In the genomic region with DNA sequence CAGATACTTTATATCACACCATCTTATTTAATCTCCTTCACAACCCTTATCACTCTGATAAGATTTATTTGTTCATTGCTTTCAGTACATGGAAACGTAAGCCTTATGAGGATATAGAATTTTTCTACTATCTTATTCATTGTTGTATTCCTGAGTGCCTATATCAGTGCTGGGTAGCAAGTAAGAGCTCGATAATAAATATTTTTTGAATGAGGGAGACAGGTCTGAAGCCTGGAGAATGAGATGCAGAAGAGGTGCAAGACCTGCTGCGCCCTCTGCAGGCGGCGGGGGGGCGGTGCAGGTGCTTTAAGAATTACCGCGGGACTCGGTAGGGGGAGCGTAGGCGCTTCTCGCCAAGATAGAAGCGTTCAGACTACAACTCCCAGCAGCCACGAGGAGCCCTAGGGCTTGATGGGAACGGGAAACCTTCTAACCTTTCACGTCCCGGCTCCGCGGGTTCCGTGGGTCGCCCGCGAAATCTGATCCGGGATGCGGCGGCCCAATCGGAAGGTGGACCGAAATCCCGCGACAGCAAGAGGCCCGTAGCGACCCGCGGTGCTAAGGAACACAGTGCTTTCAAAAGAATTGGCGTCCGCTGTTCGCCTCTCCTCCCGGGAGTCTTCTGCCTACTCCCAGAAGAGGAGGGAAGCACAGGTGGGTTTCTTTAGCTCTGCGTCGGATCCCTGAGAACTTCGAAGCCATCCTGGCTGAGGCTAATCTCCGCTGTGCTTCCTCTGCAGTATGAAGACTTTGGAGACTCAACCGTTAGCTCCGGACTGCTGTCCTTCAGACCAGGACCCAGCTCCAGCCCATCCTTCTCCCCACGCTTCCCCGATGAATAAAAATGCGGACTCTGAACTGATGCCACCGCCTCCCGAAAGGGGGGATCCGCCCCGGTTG, we compare ENCODE assay signal across 8 cellular contexts. TPM values are rescaled to one million over a fixed set of nuclear protein-coding genes. Genes with fewer than 3 reads are reported as not detected.
DNase-seq lines count a peak whose midpoint lies in the region; ATAC-seq and TF ChIP-seq lines count a peak whose summit lies in the region.

TSS of gene WRAP53 (plus strand) at position 570 of the 900 bp plus-strand sequence. CDS start at position 742, 172 bp downstream.

- TF ChIP-seq CTCF in epithelial cell of esophagus (IDR thresholded peaks at IDR 0.05; ENCODE audit: insufficient read depth, low read depth, low read length, missing control alignments) (peak; percentile 96), mucosa of descending colon (IDR thresholded peaks at IDR 0.05) (peak; percentile 99)

- no peak for TF ChIP-seq EP300 in Ishikawa (IDR thresholded peaks at IDR 0.05; ENCODE audit: borderline replicate concordance)

- H3K4me3 ChIP-seq in epithelial cell of esophagus (ENCODE audit: low read length) (peak within 1 kb of the TSS; percentile 96), mucosa of descending colon (peak within 1 kb of the TSS; percentile 72)

- DNase-seq in DMS53 (lab: John Stamatoyannopoulos, UW) (peak; percentile 99), OCI-M2 (lab: John Stamatoyannopoulos, UW; ENCODE audit: unreplicated experiment) (peak; percentile 84), activated T-cell treated with anti-CD3 and anti-CD28 coated beads for 4 hours (peak; percentile 97), epithelial cell of esophagus (ENCODE audit: low read depth) (peak; percentile 99), mucosa of descending colon (peak; percentile 96 to 99 (median 98))
- peak; percentile 89 for DNase-seq in stimulated activated CD8-positive, alpha-beta memory T cell treated with anti-CD3 and anti-CD28 coated beads, Interleukin-4, amount 100 ng/mL, for 24 hours (ENCODE audit: low read depth)

- intact Hi-C loops in mucosa of descending colon (cut with DNase I, micrococcal nuclease) = loop anchor here in 1 of 2 donors (10.0 kb wide), 1 partner anchor 53 kb away; the partner anchor contains the start of gene SHBG

- no peaks in the 10 kb centered on the region for H3K36me3 ChIP-seq in mucosa of descending colon (ENCODE audit: low read depth)

- peak; percentile 77 for TF ChIP-seq RAD21 in Ishikawa (IDR thresholded peaks at IDR 0.05; ENCODE audit: low read depth)

- H3K9me3 ChIP-seq in mucosa of descending colon = no peaks in the 10 kb centered on the region

- peaks cover 23% of the 10 kb centered on the region for H3K4me1 ChIP-seq in mucosa of descending colon (ENCODE audit: low read depth)

- ATAC-seq in GM21529 (IDR thresholded peaks at IDR 0.05; ENCODE audit: unreplicated experiment) (peak; percentile 71), mucosa of descending colon (peak; percentile 88)

TF ChIP-seq in Ishikawa, 13 proteins besides CTCF, POLR2A, EP300 and RAD21:
- TF ChIP-seq TCF12 (IDR thresholded peaks at IDR 0.05; ENCODE audit: low read depth) (peak; percentile 70; the same call in 1 of the 2 replicates), REST (IDR thresholded peaks at IDR 0.05; ENCODE audit: low read depth) (no peak), EGR1 (IDR thresholded peaks at IDR 0.05) (peak; percentile 29; the same call in 1 of the 2 replicates), CREB1 (IDR thresholded peaks at IDR 0.05; ENCODE audit: low read depth) (0 out of 2 replicates have a peak, but pooled peaks have one; percentile 45), CEBPB (IDR thresholded peaks at IDR 0.05) (no peak), USF1 (IDR thresholded peaks at IDR 0.05) (0 out of 2 replicates have a peak, but pooled peaks have one; percentile 22), TAF1 (IDR thresholded peaks at IDR 0.05; ENCODE audit: low read depth) (peak; percentile 54), FOXM1 (IDR thresholded peaks at IDR 0.05; ENCODE audit: borderline replicate concordance, low read depth) (peak; percentile 60; the same call in 1 of the 2 replicates), ZBTB7A (IDR thresholded peaks at IDR 0.05; ENCODE audit: low read depth) (no peak), NFIC (IDR thresholded peaks at IDR 0.05) (no peak), MAX (IDR thresholded peaks at IDR 0.05) (peak; percentile 61; the same call in 1 of the 2 replicates), TEAD4 (IDR thresholded peaks at IDR 0.05) (no peak), YY1 (IDR thresholded peaks at IDR 0.05; ENCODE audit: low read depth) (peak; percentile 82)
TF ChIP-seq in Ishikawa: peak in this region for 8.

RNA-seq across cellular contexts. Expression of gene WRAP53, which starts in this region (rescaled TPM):
- 1 to 10 TPM; 5.1 to 9.9 (median 5.8) TPM for total RNA-seq in mucosa of descending colon

Comparison
In these comparisons a context has a peak if more than half of its experiments do, and no peak if none do; other contexts are left out.
1. Peak in every context shown above with its lines: DNase-seq, ATAC-seq and H3K4me3 ChIP-seq.